11 cellular contexts compared by ENCODE assay signal in the genomic region with DNA sequence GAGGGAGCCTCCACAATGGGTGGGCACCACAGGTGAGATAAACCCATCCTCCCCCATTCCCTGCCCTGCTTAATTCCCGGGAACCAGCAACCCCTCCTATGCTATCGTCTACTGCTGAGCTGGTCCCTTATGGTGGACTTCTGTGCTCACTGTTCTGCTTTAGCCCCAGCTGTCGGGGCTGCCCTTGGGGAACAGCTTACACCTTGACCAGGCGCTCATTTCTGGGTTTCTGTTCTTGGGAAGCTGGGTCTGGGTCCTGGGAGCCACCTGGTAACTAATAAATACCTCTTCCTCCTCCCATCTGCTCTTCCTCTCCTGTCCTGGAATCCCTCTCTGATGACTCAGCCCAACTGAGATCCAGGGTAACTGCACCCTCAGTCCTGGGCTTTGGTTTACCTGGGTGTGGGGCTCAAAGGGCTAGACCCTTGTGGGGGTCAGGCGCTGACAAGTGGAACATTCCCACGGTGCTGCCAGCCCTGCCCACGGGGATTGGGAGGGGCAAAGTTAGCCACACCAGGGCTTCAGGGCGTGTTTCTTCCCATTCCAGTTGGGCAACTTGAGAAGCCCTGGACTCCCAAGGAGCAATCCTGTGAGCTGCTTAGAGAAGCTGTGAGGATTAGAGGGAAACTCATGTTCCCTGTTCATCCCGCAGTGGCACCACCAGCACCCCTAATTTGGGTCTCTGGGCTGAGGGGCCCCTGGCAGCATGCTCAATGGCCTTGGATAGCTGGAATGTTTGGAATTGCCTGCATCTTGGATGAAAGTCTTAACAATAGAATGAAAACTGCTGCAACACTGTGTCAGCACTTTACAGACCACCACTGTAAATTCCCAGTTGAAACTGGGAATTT. TPM values are rescaled to one million over a fixed set of nuclear protein-coding genes. Genes with fewer than 3 reads are reported as not detected.
DNase-seq lines count a peak whose midpoint lies in the region; ATAC-seq and FAIRE-seq lines count a peak whose summit lies in the region.
"Had no signal": no experiment of that assay in that cellular context is flagged by ENCODE, and none has a peak within 500 bp of the region (broad histone marks: within the 10 kb centered on the region; RNA-seq: fewer than 3 reads in every experiment).

No MANE protein-coding gene starts in this region.

- POLR2A ChIA-PET in activated CD4-positive, alpha-beta memory T cell treated with anti-CD3 and anti-CD28 coated beads, Interleukin-2, amount 10 ng/mL, durations not matched to agents 7 days and 5 days (lab: Charles Lee) = interaction anchor here (1.0 to 3.6 kb wide), 2 partner anchors 24 to 195 kb away, joined by 3 to 20 read pairs; partner anchors contain the start of gene TMEM183A

- H3K9ac ChIP-seq in iPS-15b (ENCODE audit: low read depth, low read length) = no peak overlapping the region

- H3K27ac Mint-ChIP-seq in activated CD4-positive, alpha-beta T cell treated with anti-CD3 and anti-CD28 coated beads, Interleukin-2, amount 10 ng/mL, durations not matched to agents 24 days and 14 days = peak overlapping the region; percentile 4
- H3K27ac Mint-ChIP-seq in activated CD4-positive, alpha-beta memory T cell treated with anti-CD3 and anti-CD28 coated beads, Interleukin-2, amount 10 ng/mL, durations not matched to agents 7 days and 5 days = no peak overlapping the region

- H3K4me3 ChIP-seq in iPS-15b (ENCODE audit: low read depth, low read length) = peak overlapping the region; percentile 93
- no peak overlapping the region for H3K4me3 ChIP-seq in small intestine (ENCODE audit: low read depth in 1 of 2, low read length in 2 of 2)

- H3K27ac ChIP-seq in small intestine (ENCODE audit: low read depth in 1 of 2, low read length in 1 of 2) = no peak overlapping the region

- no peaks in the 10 kb centered on the region for H3K9me3 Mint-ChIP-seq in activated CD4-positive, alpha-beta T cell treated with anti-CD3 and anti-CD28 coated beads, Interleukin-2, amount 10 ng/mL, durations not matched to agents 24 days and 14 days
- no peaks in the 10 kb centered on the region for H3K9me3 Mint-ChIP-seq in activated CD4-positive, alpha-beta memory T cell treated with anti-CD3 and anti-CD28 coated beads, Interleukin-2, amount 10 ng/mL, durations not matched to agents 7 days and 5 days

- CTCF ChIA-PET in activated CD4-positive, alpha-beta memory T cell treated with anti-CD3 and anti-CD28 coated beads, Interleukin-2, amount 10 ng/mL, durations not matched to agents 7 days and 5 days (lab: Charles Lee) = interaction anchor here (1.2 kb wide), 1 partner anchor 8 kb away, joined by 3 read pairs; no protein-coding TSS in a partner anchor

- no peaks in the 10 kb centered on the region for H3K9me3 ChIP-seq in iPS-15b (ENCODE audit: control insufficient read depth, insufficient read depth, low read length)
- H3K9me3 ChIP-seq in small intestine (ENCODE audit: control insufficient read depth, low read depth) = no peaks in the 10 kb centered on the region
- H3K9me3 ChIP-seq: testis had no signal

- no peak for ATAC-seq in HG03520 (IDR thresholded peaks at IDR 0.05; ENCODE audit: unreplicated experiment)
- ATAC-seq in HG03139 (IDR thresholded peaks at IDR 0.05; ENCODE audit: unreplicated experiment) = no peak

- no peaks in the 10 kb centered on the region for H3K36me3 ChIP-seq in iPS-15b (ENCODE audit: control insufficient read depth, insufficient read depth, low read length)
- H3K36me3 ChIP-seq in small intestine (ENCODE audit: control insufficient read depth in 2 of 2, insufficient read depth in 2 of 2, low read length in 2 of 2) = no peaks in the 10 kb centered on the region

- H3K4me1 ChIP-seq in iPS-15b (ENCODE audit: control insufficient read depth, insufficient read depth, low read length) (peaks cover 22% of the 10 kb centered on the region), small intestine (ENCODE audit: control insufficient read depth in 2 of 2, insufficient read depth in 1 of 2, low read depth in 1 of 2, low read length in 1 of 2) (peaks cover 0 to 4% of the 10 kb centered on the region in 2 donors)

- peaks cover 2% of the 10 kb centered on the region for H3K36me3 Mint-ChIP-seq in activated CD4-positive, alpha-beta T cell treated with anti-CD3 and anti-CD28 coated beads, Interleukin-2, amount 10 ng/mL, durations not matched to agents 24 days and 14 days (ENCODE audit: low read depth)
- peaks cover 2% of the 10 kb centered on the region for H3K36me3 Mint-ChIP-seq in activated CD4-positive, alpha-beta memory T cell treated with anti-CD3 and anti-CD28 coated beads, Interleukin-2, amount 10 ng/mL, durations not matched to agents 7 days and 5 days (ENCODE audit: low read depth)

- peaks cover 28% of the 10 kb centered on the region for H3K27me3 Mint-ChIP-seq in activated CD4-positive, alpha-beta T cell treated with anti-CD3 and anti-CD28 coated beads, Interleukin-2, amount 10 ng/mL, durations not matched to agents 24 days and 14 days
- H3K27me3 Mint-ChIP-seq in activated CD4-positive, alpha-beta memory T cell treated with anti-CD3 and anti-CD28 coated beads, Interleukin-2, amount 10 ng/mL, durations not matched to agents 7 days and 5 days = peaks cover 34% of the 10 kb centered on the region

- peaks cover 29% of the 10 kb centered on the region for H3K4me1 Mint-ChIP-seq in activated CD4-positive, alpha-beta T cell treated with anti-CD3 and anti-CD28 coated beads, Interleukin-2, amount 10 ng/mL, durations not matched to agents 24 days and 14 days
- H3K4me1 Mint-ChIP-seq in activated CD4-positive, alpha-beta memory T cell treated with anti-CD3 and anti-CD28 coated beads, Interleukin-2, amount 10 ng/mL, durations not matched to agents 7 days and 5 days = peaks cover 34% of the 10 kb centered on the region

- WGBS in small intestine, 3 donors = 42 to 64% (median 47%) methylated on average over 9 of the region's 9 CpGs

- DNase-seq in activated CD4-positive, alpha-beta T cell treated with anti-CD3 and anti-CD28 coated beads, Interleukin-2, amount 10 ng/mL, durations not matched to agents 24 days and 14 days = no peak
- DNase-seq in activated CD4-positive, alpha-beta T cell treated with anti-CD3 and anti-CD28 coated beads, Interleukin-2, amount 50 U/mL, for 48 hours = no peak
- no peak for DNase-seq in activated CD4-positive, alpha-beta memory T cell treated with anti-CD3 and anti-CD28 coated beads, Interleukin-2, amount 10 ng/mL, durations not matched to agents 7 days and 5 days
- DNase-seq in small intestine (peak; percentile 58), 8988T (no peak)
- DNase-seq: activated CD4-positive, alpha-beta T cell treated with anti-CD3 and anti-CD28 coated beads for 1 hour; testis had no signal

- H3K27me3 ChIP-seq in iPS-15b (ENCODE audit: control insufficient read depth, insufficient read depth, low read length) (peaks cover 19% of the 10 kb centered on the region), small intestine (ENCODE audit: control insufficient read depth in 2 of 2, insufficient read depth in 2 of 2, low read length in 2 of 2) (no peaks in the 10 kb centered on the region)
- H3K27me3 ChIP-seq: testis had no signal

- intact Hi-C loops in activated CD4-positive, alpha-beta T cell treated with anti-CD3 and anti-CD28 coated beads, Interleukin-2, amount 10 ng/mL, durations not matched to agents 24 days and 14 days (cut with micrococcal nuclease) = no loop called here

- peak overlapping the region; percentile 85 for H3K4me3 Mint-ChIP-seq in activated CD4-positive, alpha-beta T cell treated with anti-CD3 and anti-CD28 coated beads, Interleukin-2, amount 10 ng/mL, durations not matched to agents 24 days and 14 days
- peak overlapping the region; percentile 21 for H3K4me3 Mint-ChIP-seq in activated CD4-positive, alpha-beta memory T cell treated with anti-CD3 and anti-CD28 coated beads, Interleukin-2, amount 10 ng/mL, durations not matched to agents 7 days and 5 days

- no peak for FAIRE-seq in small intestine (lab: Jason Lieb, UNC)
- FAIRE-seq: GM18507 had no signal

RNA-seq across cellular contexts. Expression of gene PCAT6, which starts 1.6 kb away (rescaled TPM):
- total RNA-seq in activated CD4-positive, alpha-beta T cell treated with anti-CD3 and anti-CD28 coated beads, Interleukin-2, amount 10 ng/mL, durations not matched to agents 24 days and 14 days = 0.83 and 1.4 TPM in 2 replicates
- 1 to 10 TPM; 1.9 to 2.7 TPM for total RNA-seq in activated CD4-positive, alpha-beta memory T cell treated with anti-CD3 and anti-CD28 coated beads, Interleukin-2, amount 10 ng/mL, durations not matched to agents 7 days and 5 days
- polyA plus RNA-seq in small intestine = 1 to 10 TPM; 1.2 to 1.6 (median 1.6) TPM

RNA-seq across cellular contexts. Expression of gene KDM5B, which starts 4.2 kb away (rescaled TPM):
- 83.2 and 92.7 TPM in 2 replicates for total RNA-seq in activated CD4-positive, alpha-beta T cell treated with anti-CD3 and anti-CD28 coated beads, Interleukin-2, amount 10 ng/mL, durations not matched to agents 24 days and 14 days
- total RNA-seq in activated CD4-positive, alpha-beta memory T cell treated with anti-CD3 and anti-CD28 coated beads, Interleukin-2, amount 10 ng/mL, durations not matched to agents 7 days and 5 days = 10 to 100 TPM; 59.5 to 70.3 TPM
- 1 to 10 TPM; 5.7 to 9.2 (median 9.1) TPM for polyA plus RNA-seq in small intestine
